Comparison of ENCODE assay signal across 13 cellular contexts in the genomic region with DNA sequence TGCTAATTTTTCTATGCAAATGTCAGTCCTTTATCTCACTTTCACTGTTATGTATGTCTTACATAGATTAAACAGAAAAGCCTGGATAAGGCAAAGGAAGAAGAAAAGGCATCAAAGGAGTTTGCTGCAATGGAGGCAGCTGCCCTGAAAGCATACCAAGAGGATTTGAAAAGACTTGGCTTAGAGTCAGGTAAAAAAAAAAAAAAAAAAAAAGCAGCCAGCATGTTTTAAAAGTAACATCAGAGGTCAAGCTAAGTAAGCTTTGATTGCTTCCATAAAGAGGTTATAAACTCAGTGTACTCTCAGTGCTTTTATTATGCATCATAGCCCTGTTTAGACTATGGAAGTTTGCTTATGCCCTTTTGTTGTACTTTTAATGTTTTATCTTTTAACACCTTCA. TPM values are rescaled to one million over a fixed set of nuclear protein-coding genes. Genes with fewer than 3 reads are reported as not detected.
DNase-seq lines count a peak whose midpoint lies in the region; ATAC-seq and TF ChIP-seq lines count a peak whose summit lies in the region.
"Had no signal": no experiment of that assay in that cellular context is flagged by ENCODE, and none has a peak within 500 bp of the region (broad histone marks: within the 10 kb centered on the region; RNA-seq: fewer than 3 reads in every experiment).

No MANE protein-coding gene starts in this region.

- no peak overlapping the region for H2BK12ac ChIP-seq in neuronal stem cell (ENCODE audit: low read length)

- H3K4me1 ChIP-seq in skeletal muscle satellite cell (ENCODE audit: control insufficient read depth, insufficient read depth, low read length): peaks cover 33% of the 10 kb centered on the region
- H3K4me1 ChIP-seq in neuronal stem cell (ENCODE audit: control insufficient read depth in 2 of 2, insufficient read depth in 1 of 2, low read depth in 1 of 2, low read length in 2 of 2): peaks cover 0 to 3% of the 10 kb centered on the region in 2 donors

- H3K27me3 ChIP-seq in skeletal muscle satellite cell (ENCODE audit: control insufficient read depth, insufficient read depth, low read length) (no peaks in the 10 kb centered on the region), neuronal stem cell (ENCODE audit: control insufficient read depth in 3 of 3, insufficient read depth in 3 of 3, low read depth in 1 of 3, low read length in 3 of 3) (no peaks in the 10 kb centered on the region)

- H2AK5ac ChIP-seq in neuronal stem cell (ENCODE audit: low read depth, low read length): no peak overlapping the region

- no peak overlapping the region for H3K18ac ChIP-seq in neuronal stem cell (ENCODE audit: low read length)

- no peak overlapping the region for H2BK120ac ChIP-seq in neuronal stem cell (ENCODE audit: low read depth, low read length)

- peak overlapping the region; percentile 92 for H3K4me2 ChIP-seq in skeletal muscle satellite cell (ENCODE audit: low read length)
- H3K4me2 ChIP-seq in neuronal stem cell (ENCODE audit: insufficient read depth, low read length, poor library complexity, severe bottlenecking): no peak overlapping the region

- H3K27ac ChIP-seq in neuronal stem cell (replicated peaks; ENCODE audit: low read length): no peak overlapping the region

- no peak overlapping the region for H2BK5ac ChIP-seq in neuronal stem cell (ENCODE audit: low read length)

- no peak overlapping the region for H4K91ac ChIP-seq in neuronal stem cell (ENCODE audit: low read depth, low read length, poor library complexity)

- no peak overlapping the region for H4K8ac ChIP-seq in neuronal stem cell (ENCODE audit: low read depth, low read length)

- H3K4me3 ChIP-seq in fibroblast of pulmonary artery (replicated peaks; ENCODE audit: low read depth, low read length) (no peak overlapping the region), skeletal muscle satellite cell (ENCODE audit: low read length) (peak overlapping the region; percentile 38), neuronal stem cell (ENCODE audit: low read length in 2 of 2) (no peak overlapping the region)

- H3K36me3 ChIP-seq in skeletal muscle satellite cell (ENCODE audit: insufficient read depth, low read length) (peaks cover 48% of the 10 kb centered on the region), neuronal stem cell (replicated peaks in 1 of 2; ENCODE audit: control insufficient read depth in 2 of 2, insufficient read depth in 2 of 2, low read length in 2 of 2) (peaks cover 7 to 71% of the 10 kb centered on the region in 2 donors)

- no peak overlapping the region for H2AFZ ChIP-seq in neuronal stem cell (ENCODE audit: low read length)

- H3K79me1 ChIP-seq in neuronal stem cell (ENCODE audit: low read depth, low read length): no peaks in the 10 kb centered on the region

- TF ChIP-seq CTCF in fibroblast of pulmonary artery (IDR thresholded peaks at IDR 0.05; ENCODE audit: low read length, missing control alignments): no peak

- no peak for ATAC-seq in GM19328 (IDR thresholded peaks at IDR 0.05; ENCODE audit: unreplicated experiment)
- ATAC-seq in GM18520 (IDR thresholded peaks at IDR 0.05; ENCODE audit: unreplicated experiment): no peak
- ATAC-seq: activated CD4-positive, alpha-beta T cell treated with anti-CD3 and anti-CD28 coated beads for 36 hours had no signal

- H3K9me3 ChIP-seq in skeletal muscle satellite cell (replicated peaks; ENCODE audit: low read length) (no peaks in the 10 kb centered on the region), neuronal stem cell (replicated peaks in 1 of 2; ENCODE audit: control insufficient read depth in 2 of 2, insufficient read depth in 1 of 2, low read depth in 1 of 2, low read length in 2 of 2) (no peaks in the 10 kb centered on the region)

- H3K9ac ChIP-seq in skeletal muscle satellite cell (ENCODE audit: low read depth, low read length) (peak overlapping the region; percentile 75), neuronal stem cell (ENCODE audit: low read depth, low read length, poor library complexity) (no peak overlapping the region)

- DNase-seq in ELR (ENCODE audit: low read depth): peak; percentile 35
- DNase-seq in SW480 (ENCODE audit: low spot score): peak; percentile 36
- peak; percentile 67 for DNase-seq in fibroblast of pulmonary artery (ENCODE audit: low read depth)
- no peak for DNase-seq in neuronal stem cell (ENCODE audit: low spot score)
- DNase-seq in NCI-H1417 (lab: John Stamatoyannopoulos, UW): no peak
- DNase-seq: activated CD4-positive, alpha-beta T cell treated with anti-CD3 and anti-CD28 coated beads for 36 hours; activated gamma-delta T cell treated with Interleukin-2 at 50 U/mL for 16 hours; DMS79 treated with DMSO at 0.1 percent for 48 hours; NCI-H446; stimulated activated CD4-positive, alpha-beta T cell treated with anti-CD3 and anti-CD28 coated beads, Interleukin-4, amount 100 ng/mL, for 4 hours had no signal

- no peak overlapping the region for H3K14ac ChIP-seq in neuronal stem cell (ENCODE audit: low read length)

- H2BK15ac ChIP-seq in neuronal stem cell (ENCODE audit: low read length): no peak overlapping the region

- no peak overlapping the region for H3K4ac ChIP-seq in neuronal stem cell (ENCODE audit: low read length)

- no peak overlapping the region for H3K23ac ChIP-seq in neuronal stem cell (ENCODE audit: low read depth, low read length, poor library complexity)

RNA-seq across cellular contexts. Expression of gene WBP4, which starts 3.8 kb away (rescaled TPM):
- 3.5 and 5.1 TPM in 2 replicates for total RNA-seq in skeletal muscle satellite cell (2012; rRNA removed)
- 27.9 TPM for polyA plus RNA-seq in neuronal stem cell (2013, experiment 1 of 2)
- polyA plus RNA-seq in neuronal stem cell (2013, experiment 2 of 2): 28.6 TPM

RNA-seq across cellular contexts. Expression of gene ELF1, which starts 46.0 kb away (rescaled TPM):
- 27.4 and 30.1 TPM in 2 replicates for total RNA-seq in skeletal muscle satellite cell (2012; rRNA removed)
- 11.2 TPM for polyA plus RNA-seq in neuronal stem cell (2013, experiment 1 of 2)
- polyA plus RNA-seq in neuronal stem cell (2013, experiment 2 of 2): 10.3 TPM

Comparison
In these comparisons a context has a peak if more than half of its experiments do, and no peak if none do; other contexts are left out.
1. DNase-seq: peak in ELR (single experiment), SW480 (single experiment) and fibroblast of pulmonary artery (single experiment); none in neuronal stem cell (single experiment) and NCI-H1417 (0 of 3).